Comparison of ENCODE assay signal across 8 cellular contexts in the genomic region with DNA sequence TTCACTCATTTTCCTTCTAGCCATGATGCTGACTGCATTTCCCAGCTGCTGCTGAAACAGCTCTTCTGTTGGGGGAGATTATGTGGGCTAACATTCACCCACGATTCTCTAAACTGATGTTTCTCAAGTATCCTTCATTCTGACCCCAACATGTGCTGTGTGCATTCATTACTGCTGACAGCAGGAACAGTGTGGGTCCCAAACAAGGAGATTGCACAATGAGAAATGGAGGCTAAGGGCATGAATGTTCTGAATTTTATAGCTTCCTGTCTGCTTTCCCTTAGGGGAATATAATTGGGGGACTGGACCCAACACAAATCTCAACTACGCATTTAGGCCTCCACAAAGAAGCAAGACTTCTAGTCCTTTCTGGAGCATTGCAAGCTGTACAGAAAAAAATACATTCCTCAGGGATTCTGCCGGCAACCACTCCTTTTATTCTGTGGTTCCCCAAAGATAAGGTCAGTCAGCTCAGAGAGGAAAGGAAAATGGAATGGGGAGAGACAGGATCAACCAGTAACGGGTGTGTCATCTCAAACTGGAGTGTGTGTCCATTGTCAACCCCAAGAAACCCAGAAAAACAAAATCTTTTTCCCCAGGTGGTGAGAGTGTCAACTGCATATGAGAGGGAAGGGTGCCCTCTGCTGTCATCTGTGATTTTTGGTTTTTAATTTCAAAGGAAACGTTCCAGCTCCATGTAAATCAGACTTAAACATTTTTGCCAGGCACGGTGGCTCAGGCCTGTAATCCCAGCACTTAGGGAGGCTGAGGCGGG.
DNase-seq lines count a peak whose midpoint lies in the region; ATAC-seq and TF ChIP-seq lines count a peak whose summit lies in the region.

No MANE protein-coding gene starts in this region.

- ATAC-seq in HG02870 (IDR thresholded peaks at IDR 0.05; ENCODE audit: unreplicated experiment): no peak

- H3K27me3 ChIP-seq in neutrophil: no peaks in the 10 kb centered on the region

- H3K4me1 ChIP-seq in neutrophil (ENCODE audit: control insufficient read depth in 1 of 2, insufficient read depth in 1 of 2, low read depth in 1 of 2, low read length in 1 of 2): peaks cover 48 to 57% of the 10 kb centered on the region in 2 experiments

- no peak overlapping the region for H3K4me3 ChIP-seq in GM12864 (ENCODE audit: low read depth, low read length)
- no peak overlapping the region for H3K4me3 ChIP-seq in foreskin fibroblast (ENCODE audit: low read depth in 1 of 2, low read length in 2 of 2)
- H3K4me3 ChIP-seq in neutrophil (ENCODE audit: low read depth in 1 of 2, low read length in 1 of 2): no peak overlapping the region

- DNase-seq in 8988T: peak; percentile 21
- DNase-seq in GM12864 (ENCODE audit: low read depth): peak; percentile 41
- peak; percentile 58 for DNase-seq in HS-5 (ENCODE audit: low read depth)
- peak; percentile 66 for DNase-seq in NOMO-1 treated with DMSO at 0.1 percent for 48 hours (lab: John Stamatoyannopoulos, UW; ENCODE audit: unreplicated experiment)
- peak; percentile 17 for DNase-seq in activated gamma-delta T cell treated with anti-CD3 and anti-CD28 coated beads, Interleukin-2, amount 50 U/mL, for 16 hours (ENCODE audit: low read depth)
- peak; percentile 83 to 85 for DNase-seq in foreskin fibroblast

- TF ChIP-seq CTCF in GM12864 (IDR thresholded peaks at IDR 0.05; ENCODE audit: low read depth, low read length, missing control alignments): peak; percentile 41
- peak; percentile 12 for TF ChIP-seq CTCF in foreskin fibroblast (IDR thresholded peaks at IDR 0.05; ENCODE audit: low read depth, low read length)
- TF ChIP-seq CTCF in neutrophil (IDR thresholded peaks at IDR 0.05): peak; percentile 48

- H3K27ac ChIP-seq in neutrophil: peak overlapping the region; percentile 86

- no peaks in the 10 kb centered on the region for H3K36me3 ChIP-seq in neutrophil

- no peaks in the 10 kb centered on the region for H3K9me3 ChIP-seq in neutrophil

Comparison
In these comparisons a context has a peak if more than half of its experiments do, and no peak if none do; other contexts are left out.
1. DNase-seq: peak in every context shown above with its lines; median percentile 84 in foreskin fibroblast; 66 in NOMO-1 treated with DMSO at 0.1 percent for 48 hours; 58 in HS-5; 41 in GM12864; 21 in 8988T; 17 in activated gamma-delta T cell treated with anti-CD3 and anti-CD28 coated beads, Interleukin-2, amount 50 U/mL, for 16 hours.